Comparison of ENCODE assay signal across 8 cellular contexts in the genomic region with DNA sequence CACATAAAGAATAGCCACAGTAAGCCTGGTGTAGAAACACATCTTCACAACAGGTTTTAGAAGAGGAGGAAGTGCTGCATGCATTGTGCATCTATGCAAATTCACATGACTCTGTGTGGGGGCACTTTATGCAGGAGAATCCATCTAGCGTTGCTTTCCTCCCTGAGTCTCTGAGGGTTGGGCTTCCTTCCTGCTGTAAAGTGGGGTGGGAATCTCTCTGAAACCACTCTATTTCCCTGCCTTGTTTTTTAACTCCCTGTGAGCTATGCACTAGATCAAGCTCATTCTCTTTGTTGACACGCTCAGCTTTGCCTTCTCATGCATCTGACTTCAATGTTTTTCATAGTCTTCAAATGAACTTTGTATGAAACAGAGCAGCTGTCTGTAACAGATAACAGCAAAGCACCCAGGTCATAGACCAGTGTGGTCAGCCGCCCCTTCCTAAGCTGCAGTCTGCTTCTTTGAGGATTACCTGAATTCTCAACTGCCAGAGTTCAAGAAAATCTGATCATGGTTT.
DNase-seq lines count a peak whose midpoint lies in the region; ATAC-seq lines count a peak whose summit lies in the region.

No MANE protein-coding gene starts in this region.

- peaks cover 52% of the 10 kb centered on the region for H3K4me1 ChIP-seq in CD4-positive, alpha-beta memory T cell (ENCODE audit: insufficient read depth, low read length)

- no peak overlapping the region for H3K4me3 ChIP-seq in CD4-positive, alpha-beta memory T cell (ENCODE audit: low read length in 2 of 2)
- H3K4me3 ChIP-seq in MG63: no peak overlapping the region

- ATAC-seq in GM19351 (IDR thresholded peaks at IDR 0.05; ENCODE audit: unreplicated experiment): peak; percentile 98
- peak; percentile 94 for ATAC-seq in HG03159 (IDR thresholded peaks at IDR 0.05; ENCODE audit: unreplicated experiment)
- ATAC-seq in activated T-cell treated with anti-CD3 and anti-CD28 coated beads, Interleukin-2, amount 50 U/mL, for 4 hours: peak; percentile 39 to 45
- peak; percentile 60 for ATAC-seq in stimulated activated naive CD8-positive, alpha-beta T cell treated with anti-CD3 and anti-CD28 coated beads, Interleukin-15, amount 100 ng/mL, for 72 hours

- H3K27ac Mint-ChIP-seq in CD4-positive, alpha-beta memory T cell: peak overlapping the region; percentile 68 to 96 (median 89)
- peak overlapping the region; percentile 60 to 65 for H3K27ac Mint-ChIP-seq in stimulated activated naive CD8-positive, alpha-beta T cell treated with anti-CD3 and anti-CD28 coated beads, Interleukin-15, amount 100 ng/mL, for 72 hours

- intact Hi-C loops in CD4-positive, alpha-beta memory T cell (cut with micrococcal nuclease): loop anchor here (2.0 kb wide), 1 partner anchor 15 kb away; no protein-coding TSS in a partner anchor

- peak in 4 of 5 donors; percentile 17 to 42 (median 26) for DNase-seq in CD4-positive, alpha-beta memory T cell
- peak; percentile 31 for DNase-seq in activated T-cell treated with anti-CD3 and anti-CD28 coated beads, Interleukin-2, amount 50 U/mL, for 4 hours
- DNase-seq in stimulated activated naive CD8-positive, alpha-beta T cell treated with anti-CD3 and anti-CD28 coated beads, Interleukin-15, amount 100 ng/mL, for 72 hours: no peak
- no peak for DNase-seq in MG63
- DNase-seq in pons (ENCODE audit: low spot score): no peak
- DNase-seq in NCI-H1930 (lab: John Stamatoyannopoulos, UW): no peak

- POLR2A ChIA-PET in CD4-positive, alpha-beta memory T cell (lab: Charles Lee; ENCODE audit: partially characterized antibody): interaction anchor here (0.6 to 4.7 kb wide), 11 partner anchors 9 to 207 kb away, joined by 3 to 32 read pairs (median 3); partner anchors contain the start of gene S1PR1

- peak overlapping the region; percentile 56 to 85 (median 72) for H3K4me3 Mint-ChIP-seq in CD4-positive, alpha-beta memory T cell
- H3K4me3 Mint-ChIP-seq in activated T-cell treated with anti-CD3 and anti-CD28 coated beads, Interleukin-2, amount 50 U/mL, for 4 hours: peak overlapping the region; percentile 72
- H3K4me3 Mint-ChIP-seq in stimulated activated naive CD8-positive, alpha-beta T cell treated with anti-CD3 and anti-CD28 coated beads, Interleukin-15, amount 100 ng/mL, for 72 hours: peak overlapping the region; percentile 56 to 59

- peaks cover 0 to 2% (median 0%) of the 10 kb centered on the region in 8 donors for H3K9me3 Mint-ChIP-seq in CD4-positive, alpha-beta memory T cell
- H3K9me3 Mint-ChIP-seq in activated T-cell treated with anti-CD3 and anti-CD28 coated beads, Interleukin-2, amount 50 U/mL, for 4 hours: no peaks in the 10 kb centered on the region
- no peaks in the 10 kb centered on the region for H3K9me3 Mint-ChIP-seq in stimulated activated naive CD8-positive, alpha-beta T cell treated with anti-CD3 and anti-CD28 coated beads, Interleukin-15, amount 100 ng/mL, for 72 hours

- H3K4me1 Mint-ChIP-seq in CD4-positive, alpha-beta memory T cell: peaks cover 45 to 73% (median 58%) of the 10 kb centered on the region in 4 donors
- H3K4me1 Mint-ChIP-seq in activated T-cell treated with anti-CD3 and anti-CD28 coated beads, Interleukin-2, amount 50 U/mL, for 4 hours (ENCODE audit: low read depth): peaks cover 66% of the 10 kb centered on the region
- H3K4me1 Mint-ChIP-seq in stimulated activated naive CD8-positive, alpha-beta T cell treated with anti-CD3 and anti-CD28 coated beads, Interleukin-15, amount 100 ng/mL, for 72 hours: peaks cover 59% of the 10 kb centered on the region

- peak overlapping the region; percentile 50 for H3K27ac ChIP-seq in CD4-positive, alpha-beta memory T cell (ENCODE audit: low read depth, low read length)

- CTCF ChIA-PET in CD4-positive, alpha-beta memory T cell (lab: Charles Lee; ENCODE audit: partially characterized antibody): interaction anchor here (0.6 to 1.6 kb wide), 8 partner anchors 9 to 211 kb away, joined by 3 to 4 read pairs (median 3); no protein-coding TSS in a partner anchor

- H3K36me3 ChIP-seq in CD4-positive, alpha-beta memory T cell (ENCODE audit: insufficient read depth, low read length): no peaks in the 10 kb centered on the region
- H3K36me3 ChIP-seq in MG63: no peaks in the 10 kb centered on the region

- H3K9me3 ChIP-seq in CD4-positive, alpha-beta memory T cell (ENCODE audit: control insufficient read depth in 1 of 2, low read length in 2 of 2): no peaks in the 10 kb centered on the region
- no peaks in the 10 kb centered on the region for H3K9me3 ChIP-seq in MG63

- no peaks in the 10 kb centered on the region for H3K27me3 Mint-ChIP-seq in CD4-positive, alpha-beta memory T cell
- H3K27me3 Mint-ChIP-seq in activated T-cell treated with anti-CD3 and anti-CD28 coated beads, Interleukin-2, amount 50 U/mL, for 4 hours (ENCODE audit: low read depth): no peaks in the 10 kb centered on the region
- no peaks in the 10 kb centered on the region for H3K27me3 Mint-ChIP-seq in stimulated activated naive CD8-positive, alpha-beta T cell treated with anti-CD3 and anti-CD28 coated beads, Interleukin-15, amount 100 ng/mL, for 72 hours

- H3K36me3 Mint-ChIP-seq in CD4-positive, alpha-beta memory T cell: no peaks in the 10 kb centered on the region
- no peaks in the 10 kb centered on the region for H3K36me3 Mint-ChIP-seq in activated T-cell treated with anti-CD3 and anti-CD28 coated beads, Interleukin-2, amount 50 U/mL, for 4 hours (ENCODE audit: insufficient read depth)

- no peaks in the 10 kb centered on the region for H3K27me3 ChIP-seq in CD4-positive, alpha-beta memory T cell (ENCODE audit: insufficient read depth, low read length)
- H3K27me3 ChIP-seq in MG63: no peaks in the 10 kb centered on the region

Comparison
In these comparisons a context has a peak if more than half of its experiments do, and no peak if none do; other contexts are left out.
1. DNase-seq: peak in CD4-positive, alpha-beta memory T cell (4 of 5) and activated T-cell treated with anti-CD3 and anti-CD28 coated beads, Interleukin-2, amount 50 U/mL, for 4 hours (single experiment); none in stimulated activated naive CD8-positive, alpha-beta T cell treated with anti-CD3 and anti-CD28 coated beads, Interleukin-15, amount 100 ng/mL, for 72 hours (0 of 2), MG63 (single experiment), pons (single experiment) and NCI-H1930 (0 of 2).
2. ATAC-seq: peak in every context shown above with its lines; median percentile 98 in GM19351; 94 in HG03159; 60 in stimulated activated naive CD8-positive, alpha-beta T cell treated with anti-CD3 and anti-CD28 coated beads, Interleukin-15, amount 100 ng/mL, for 72 hours; 42 in activated T-cell treated with anti-CD3 and anti-CD28 coated beads, Interleukin-2, amount 50 U/mL, for 4 hours.
3. Peak in every context shown above with its lines, with median percentiles within 50 percentile points of each other: H3K4me3 Mint-ChIP-seq.